In the genomic region with DNA sequence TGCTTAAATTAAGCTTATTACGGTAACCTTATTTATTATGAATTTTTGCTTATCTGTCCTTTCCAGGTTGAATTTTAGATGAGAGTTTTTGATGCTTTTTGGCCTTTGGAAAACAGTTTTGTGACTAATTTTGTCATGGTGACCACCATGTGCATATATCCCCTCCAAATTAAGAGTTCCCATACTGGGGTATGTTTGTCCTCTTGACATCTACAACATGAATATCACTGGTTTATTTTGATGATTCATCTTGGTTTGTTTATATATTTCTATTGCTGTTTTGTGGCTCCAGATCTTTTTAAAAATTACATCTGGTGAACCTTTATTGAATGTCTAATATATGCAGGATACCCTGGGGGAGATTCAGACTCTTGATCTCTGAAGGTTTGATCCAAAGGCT, we compare ENCODE assay signal across 21 cellular contexts.
DNase-seq lines count a peak whose midpoint lies in the region; ATAC-seq and TF ChIP-seq lines count a peak whose summit lies in the region.
"Had no signal": no experiment of that assay in that cellular context is flagged by ENCODE, and none has a peak within 500 bp of the region (broad histone marks: within the 10 kb centered on the region; RNA-seq: fewer than 3 reads in every experiment).

No MANE protein-coding gene starts in this region.

- no peak overlapping the region for H3K27ac ChIP-seq in substantia nigra (ENCODE audit: low read depth, low read length, poor library complexity, severe bottlenecking)
- H3K27ac ChIP-seq: BLaER1, GM23248, PC-9, RWPE1 had no signal

- no peaks in the 10 kb centered on the region for H3K9me3 ChIP-seq in T-helper 17 cell (ENCODE audit: control insufficient read depth, low read length, poor library complexity, severe bottlenecking)
- H3K9me3 ChIP-seq: SK-N-SH had no signal

- H3K9me3 Mint-ChIP-seq in activated CD8-positive, alpha-beta memory T cell treated with anti-CD3 and anti-CD28 coated beads, Interleukin-2, amount 10 ng/mL, durations not matched to agents 7 days and 5 days (ENCODE audit: low read depth) = no peaks in the 10 kb centered on the region
- H3K9me3 Mint-ChIP-seq: H9 had no signal

- no peak overlapping the region for H3K4me3 Mint-ChIP-seq in T-helper 17 cell
- no peak overlapping the region for H3K4me3 Mint-ChIP-seq in activated CD8-positive, alpha-beta memory T cell treated with anti-CD3 and anti-CD28 coated beads, Interleukin-2, amount 10 ng/mL, durations not matched to agents 7 days and 5 days
- H3K4me3 Mint-ChIP-seq: CD8-positive, alpha-beta T cell; H9 had no signal

- peaks cover 15% of the 10 kb centered on the region for H3K36me3 Mint-ChIP-seq in T-helper 17 cell (ENCODE audit: low read depth)
- H3K36me3 Mint-ChIP-seq in activated CD8-positive, alpha-beta memory T cell treated with anti-CD3 and anti-CD28 coated beads, Interleukin-2, amount 10 ng/mL, durations not matched to agents 7 days and 5 days = peaks cover 26% of the 10 kb centered on the region

- no peaks in the 10 kb centered on the region for H3K27me3 Mint-ChIP-seq in T-helper 17 cell
- no peaks in the 10 kb centered on the region for H3K27me3 Mint-ChIP-seq in activated CD8-positive, alpha-beta memory T cell treated with anti-CD3 and anti-CD28 coated beads, Interleukin-2, amount 10 ng/mL, durations not matched to agents 7 days and 5 days

- CTCF ChIA-PET in activated CD8-positive, alpha-beta memory T cell treated with anti-CD3 and anti-CD28 coated beads, Interleukin-2, amount 10 ng/mL, durations not matched to agents 7 days and 5 days (lab: Charles Lee) = no interaction called here

- peaks cover 43% of the 10 kb centered on the region for H3K4me1 Mint-ChIP-seq in T-helper 17 cell
- peaks cover 17% of the 10 kb centered on the region for H3K4me1 Mint-ChIP-seq in activated CD8-positive, alpha-beta memory T cell treated with anti-CD3 and anti-CD28 coated beads, Interleukin-2, amount 10 ng/mL, durations not matched to agents 7 days and 5 days

- TF ChIP-seq CTCF in fibroblast of villous mesenchyme (IDR thresholded peaks at IDR 0.05; ENCODE audit: insufficient read depth, low read depth, low read length) = no peak

- H3K27ac Mint-ChIP-seq in T-helper 17 cell = peak overlapping the region; percentile 83
- H3K27ac Mint-ChIP-seq in activated CD8-positive, alpha-beta memory T cell treated with anti-CD3 and anti-CD28 coated beads, Interleukin-2, amount 10 ng/mL, durations not matched to agents 7 days and 5 days = no peak overlapping the region
- H3K27ac Mint-ChIP-seq: CD8-positive, alpha-beta T cell; H9 had no signal

- DNase-seq in EH (ENCODE audit: low read depth) (peak; percentile 27), HCEC 1CT (peak; percentile 46), T-helper 17 cell (no peak), fibroblast of villous mesenchyme (ENCODE audit: low read depth) (peak; percentile 48), substantia nigra (lab: John Stamatoyannopoulos, UW) (no peak), NCI-H187 treated with DMSO at 0.1 percent for 48 hours (lab: John Stamatoyannopoulos, UW) (no peak), cerebellar nuclear complex (lab: John Stamatoyannopoulos, UW) (no peak)
- DNase-seq in activated CD8-positive, alpha-beta memory T cell treated with anti-CD3 and anti-CD28 coated beads, Interleukin-2, amount 10 ng/mL, durations not matched to agents 7 days and 5 days = no peak
- DNase-seq: CD8-positive, alpha-beta T cell; GM23248; H9; NCI-H1092; NCI-H1436 treated with DMSO at 0.1 percent for 48 hours; NCI-H2029; NCI-H2227 treated with DMSO at 0.1 percent for 48 hours; NCI-H510A; PC-9; SHP77 treated with DMSO at 0.1 percent for 48 hours; SK-N-SH had no signal

- no peak overlapping the region for H3K4me3 ChIP-seq in fibroblast of villous mesenchyme (ENCODE audit: low read depth, low read length)
- H3K4me3 ChIP-seq: BLaER1, GM23248, PC-9 had no signal

- ATAC-seq in T-helper 17 cell = no peak
- ATAC-seq in activated CD8-positive, alpha-beta memory T cell treated with anti-CD3 and anti-CD28 coated beads, Interleukin-2, amount 10 ng/mL, durations not matched to agents 7 days and 5 days = no peak
- ATAC-seq: CD8-positive, alpha-beta T cell had no signal

Comparison
In these comparisons a context has a peak if more than half of its experiments do, and no peak if none do; other contexts are left out.
1. DNase-seq: peak in EH (single experiment), HCEC 1CT (single experiment) and fibroblast of villous mesenchyme (single experiment); none in T-helper 17 cell (0 of 3), substantia nigra (0 of 49), NCI-H187 treated with DMSO at 0.1 percent for 48 hours (single experiment), activated CD8-positive, alpha-beta memory T cell treated with anti-CD3 and anti-CD28 coated beads, Interleukin-2, amount 10 ng/mL, durations not matched to agents 7 days and 5 days (single experiment) and cerebellar nuclear complex (0 of 2).